Comparison of ENCODE assay signal across 2 cellular contexts in the genomic region with DNA sequence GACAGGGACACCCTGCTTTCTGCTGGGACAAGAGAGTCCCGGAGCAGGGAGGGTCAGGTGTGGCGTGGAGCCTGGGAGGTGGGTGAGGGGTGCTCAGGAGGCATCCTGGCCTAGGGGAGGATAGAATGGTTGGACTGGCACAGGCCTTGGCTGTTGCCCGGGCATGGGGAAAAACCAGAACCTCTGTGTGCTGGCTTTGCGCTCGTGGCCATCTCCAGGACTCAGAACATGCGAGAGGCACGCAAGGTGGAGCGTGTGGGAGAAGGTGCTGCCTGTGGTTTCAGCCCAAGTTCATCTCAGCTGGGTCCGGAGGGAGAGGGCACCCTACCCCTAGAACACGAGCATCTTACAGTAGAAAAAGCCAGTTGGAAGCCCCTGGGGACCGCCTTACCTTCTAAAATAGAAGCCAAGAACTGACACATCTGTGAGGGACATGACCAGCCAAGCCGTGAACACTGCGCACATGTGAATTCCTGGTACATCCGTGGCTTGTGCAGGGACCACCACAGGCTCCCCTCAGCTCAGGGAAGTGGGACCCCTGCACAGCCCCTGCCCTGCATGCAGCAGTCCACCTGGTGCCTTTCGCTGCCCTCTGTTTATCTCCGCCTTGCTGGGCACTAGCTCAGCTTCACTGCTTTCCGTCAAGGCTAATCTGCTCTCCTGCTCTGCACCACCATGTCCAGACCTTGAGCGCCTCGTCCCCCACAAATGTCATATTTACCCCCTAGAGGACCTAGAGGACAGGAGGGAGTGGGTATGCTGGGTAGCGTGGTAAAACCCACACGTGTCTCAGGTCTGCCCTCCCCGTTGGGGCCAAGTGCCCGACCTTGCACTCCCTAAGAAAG.
TF ChIP-seq lines count a peak whose summit lies in the region.

No MANE protein-coding gene starts in this region.

TF ChIP-seq in WTC11, 78 proteins besides CTCF, POLR2A, EP300 and RAD21 (continues in another document):
- no peak for TF ChIP-seq IRF2 (CRISPR knock-in tag; IDR thresholded peaks at IDR 0.05; ENCODE audit: borderline replicate concordance, low read depth)
- no peak for TF ChIP-seq FOXP1 (CRISPR knock-in tag; IDR thresholded peaks at IDR 0.05; ENCODE audit: borderline replicate concordance)
- no peak for TF ChIP-seq NR1H2 (CRISPR knock-in tag; IDR thresholded peaks at IDR 0.05)
- TF ChIP-seq, protein P1, sequence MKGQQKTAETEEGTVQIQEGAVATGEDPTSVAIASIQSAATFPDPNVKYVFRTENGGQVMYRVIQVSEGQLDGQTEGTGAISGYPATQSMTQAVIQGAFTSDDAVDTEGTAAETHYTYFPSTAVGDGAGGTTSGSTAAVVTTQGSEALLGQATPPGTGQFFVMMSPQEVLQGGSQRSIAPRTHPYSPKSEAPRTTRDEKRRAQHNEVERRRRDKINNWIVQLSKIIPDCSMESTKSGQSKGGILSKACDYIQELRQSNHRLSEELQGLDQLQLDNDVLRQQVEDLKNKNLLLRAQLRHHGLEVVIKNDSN (CRISPR knock-in tag; IDR thresholded peaks at IDR 0.05): no peak
- no peak for TF ChIP-seq ZNF263 (CRISPR knock-in tag; IDR thresholded peaks at IDR 0.05; ENCODE audit: low read depth)
- TF ChIP-seq, protein P2, sequence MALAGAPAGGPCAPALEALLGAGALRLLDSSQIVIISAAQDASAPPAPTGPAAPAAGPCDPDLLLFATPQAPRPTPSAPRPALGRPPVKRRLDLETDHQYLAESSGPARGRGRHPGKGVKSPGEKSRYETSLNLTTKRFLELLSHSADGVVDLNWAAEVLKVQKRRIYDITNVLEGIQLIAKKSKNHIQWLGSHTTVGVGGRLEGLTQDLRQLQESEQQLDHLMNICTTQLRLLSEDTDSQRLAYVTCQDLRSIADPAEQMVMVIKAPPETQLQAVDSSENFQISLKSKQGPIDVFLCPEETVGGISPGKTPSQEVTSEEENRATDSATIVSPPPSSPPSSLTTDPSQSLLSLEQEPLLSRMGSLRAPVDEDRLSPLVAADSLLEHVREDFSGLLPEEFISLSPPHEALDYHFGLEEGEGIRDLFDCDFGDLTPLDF (CRISPR knock-in tag; IDR thresholded peaks at IDR 0.05): no peak
- TF ChIP-seq, protein P3, sequence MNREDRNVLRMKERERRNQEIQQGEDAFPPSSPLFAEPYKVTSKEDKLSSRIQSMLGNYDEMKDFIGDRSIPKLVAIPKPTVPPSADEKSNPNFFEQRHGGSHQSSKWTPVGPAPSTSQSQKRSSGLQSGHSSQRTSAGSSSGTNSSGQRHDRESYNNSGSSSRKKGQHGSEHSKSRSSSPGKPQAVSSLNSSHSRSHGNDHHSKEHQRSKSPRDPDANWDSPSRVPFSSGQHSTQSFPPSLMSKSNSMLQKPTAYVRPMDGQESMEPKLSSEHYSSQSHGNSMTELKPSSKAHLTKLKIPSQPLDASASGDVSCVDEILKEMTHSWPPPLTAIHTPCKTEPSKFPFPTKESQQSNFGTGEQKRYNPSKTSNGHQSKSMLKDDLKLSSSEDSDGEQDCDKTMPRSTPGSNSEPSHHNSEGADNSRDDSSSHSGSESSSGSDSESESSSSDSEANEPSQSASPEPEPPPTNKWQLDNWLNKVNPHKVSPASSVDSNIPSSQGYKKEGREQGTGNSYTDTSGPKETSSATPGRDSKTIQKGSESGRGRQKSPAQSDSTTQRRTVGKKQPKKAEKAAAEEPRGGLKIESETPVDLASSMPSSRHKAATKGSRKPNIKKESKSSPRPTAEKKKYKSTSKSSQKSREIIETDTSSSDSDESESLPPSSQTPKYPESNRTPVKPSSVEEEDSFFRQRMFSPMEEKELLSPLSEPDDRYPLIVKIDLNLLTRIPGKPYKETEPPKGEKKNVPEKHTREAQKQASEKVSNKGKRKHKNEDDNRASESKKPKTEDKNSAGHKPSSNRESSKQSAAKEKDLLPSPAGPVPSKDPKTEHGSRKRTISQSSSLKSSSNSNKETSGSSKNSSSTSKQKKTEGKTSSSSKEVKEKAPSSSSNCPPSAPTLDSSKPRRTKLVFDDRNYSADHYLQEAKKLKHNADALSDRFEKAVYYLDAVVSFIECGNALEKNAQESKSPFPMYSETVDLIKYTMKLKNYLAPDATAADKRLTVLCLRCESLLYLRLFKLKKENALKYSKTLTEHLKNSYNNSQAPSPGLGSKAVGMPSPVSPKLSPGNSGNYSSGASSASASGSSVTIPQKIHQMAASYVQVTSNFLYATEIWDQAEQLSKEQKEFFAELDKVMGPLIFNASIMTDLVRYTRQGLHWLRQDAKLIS (CRISPR knock-in tag; IDR thresholded peaks at IDR 0.05; ENCODE audit: borderline replicate concordance): no peak
- no peak for TF ChIP-seq TCF7 (CRISPR knock-in tag; IDR thresholded peaks at IDR 0.05; ENCODE audit: low read depth)
- TF ChIP-seq TEAD1 (CRISPR knock-in tag; IDR thresholded peaks at IDR 0.05): no peak
- TF ChIP-seq, protein P4, sequence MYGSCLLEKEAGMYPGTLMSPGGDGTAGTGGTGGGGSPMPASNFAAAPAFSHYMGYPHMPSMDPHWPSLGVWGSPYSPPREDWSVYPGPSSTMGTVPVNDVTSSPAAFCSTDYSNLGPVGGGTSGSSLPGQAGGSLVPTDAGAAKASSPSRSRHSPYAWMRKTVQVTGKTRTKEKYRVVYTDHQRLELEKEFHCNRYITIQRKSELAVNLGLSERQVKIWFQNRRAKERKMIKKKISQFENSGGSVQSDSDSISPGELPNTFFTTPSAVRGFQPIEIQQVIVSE (CRISPR knock-in tag; IDR thresholded peaks at IDR 0.05; ENCODE audit: borderline replicate concordance): no peak
- no peak for TF ChIP-seq OVOL2 (CRISPR knock-in tag; IDR thresholded peaks at IDR 0.05; ENCODE audit: borderline replicate concordance)
- TF ChIP-seq NR2C2 (CRISPR knock-in tag; IDR thresholded peaks at IDR 0.05): no peak
- TF ChIP-seq NR3C1 (CRISPR knock-in tag; conservative IDR thresholded peaks at IDR 0.05; ENCODE audit: low read depth): no peak
- TF ChIP-seq, protein P5, sequence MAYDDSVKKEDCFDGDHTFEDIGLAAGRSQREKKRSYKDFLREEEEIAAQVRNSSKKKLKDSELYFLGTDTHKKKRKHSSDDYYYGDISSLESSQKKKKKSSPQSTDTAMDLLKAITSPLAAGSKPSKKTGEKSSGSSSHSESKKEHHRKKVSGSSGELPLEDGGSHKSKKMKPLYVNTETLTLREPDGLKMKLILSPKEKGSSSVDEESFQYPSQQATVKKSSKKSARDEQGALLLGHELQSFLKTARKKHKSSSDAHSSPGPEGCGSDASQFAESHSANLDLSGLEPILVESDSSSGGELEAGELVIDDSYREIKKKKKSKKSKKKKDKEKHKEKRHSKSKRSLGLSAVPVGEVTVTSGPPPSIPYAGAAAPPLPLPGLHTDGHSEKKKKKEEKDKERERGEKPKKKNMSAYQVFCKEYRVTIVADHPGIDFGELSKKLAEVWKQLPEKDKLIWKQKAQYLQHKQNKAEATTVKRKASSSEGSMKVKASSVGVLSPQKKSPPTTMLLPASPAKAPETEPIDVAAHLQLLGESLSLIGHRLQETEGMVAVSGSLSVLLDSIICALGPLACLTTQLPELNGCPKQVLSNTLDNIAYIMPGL (CRISPR knock-in tag; IDR thresholded peaks at IDR 0.05): no peak
- no peak for TF ChIP-seq MXD4 (CRISPR knock-in tag; IDR thresholded peaks at IDR 0.05; ENCODE audit: borderline replicate concordance)

TF ChIP-seq in HepG2, 621 proteins besides CTCF, POLR2A, EP300 and RAD21:
- TF ChIP-seq ZNF383 (CRISPR knock-in tag; IDR thresholded peaks at IDR 0.05; ENCODE audit: borderline replicate concordance) (no peak), RARG (CRISPR knock-in tag; IDR thresholded peaks at IDR 0.05; ENCODE audit: low read depth) (no peak), ZNF672 (CRISPR knock-in tag; IDR thresholded peaks at IDR 0.05) (no peak), GLI4 (CRISPR knock-in tag; IDR thresholded peaks at IDR 0.05; ENCODE audit: borderline replicate concordance) (no peak), ZNF883 (CRISPR knock-in tag; IDR thresholded peaks at IDR 0.05; ENCODE audit: not compliant biosample characterization) (no peak), ZNF737 (CRISPR knock-in tag; IDR thresholded peaks at IDR 0.05; ENCODE audit: borderline replicate concordance) (no peak), KLF11 (CRISPR knock-in tag; IDR thresholded peaks at IDR 0.05) (no peak), KDM5B (CRISPR knock-in tag; IDR thresholded peaks at IDR 0.05; ENCODE audit: borderline replicate concordance) (no peak), ZNF547 (CRISPR knock-in tag; IDR thresholded peaks at IDR 0.05) (no peak), SP1 (IDR thresholded peaks at IDR 0.05) (no peak), SP1 (CRISPR knock-in tag; IDR thresholded peaks at IDR 0.05) (no peak), ZFP62 (CRISPR knock-in tag; IDR thresholded peaks at IDR 0.05) (no peak), MLLT10 (CRISPR knock-in tag; IDR thresholded peaks at IDR 0.05) (no peak), IKZF1 (IDR thresholded peaks at IDR 0.05) (no peak), SMAD9 (CRISPR knock-in tag; IDR thresholded peaks at IDR 0.05) (no peak)
- TF ChIP-seq, protein P6, sequence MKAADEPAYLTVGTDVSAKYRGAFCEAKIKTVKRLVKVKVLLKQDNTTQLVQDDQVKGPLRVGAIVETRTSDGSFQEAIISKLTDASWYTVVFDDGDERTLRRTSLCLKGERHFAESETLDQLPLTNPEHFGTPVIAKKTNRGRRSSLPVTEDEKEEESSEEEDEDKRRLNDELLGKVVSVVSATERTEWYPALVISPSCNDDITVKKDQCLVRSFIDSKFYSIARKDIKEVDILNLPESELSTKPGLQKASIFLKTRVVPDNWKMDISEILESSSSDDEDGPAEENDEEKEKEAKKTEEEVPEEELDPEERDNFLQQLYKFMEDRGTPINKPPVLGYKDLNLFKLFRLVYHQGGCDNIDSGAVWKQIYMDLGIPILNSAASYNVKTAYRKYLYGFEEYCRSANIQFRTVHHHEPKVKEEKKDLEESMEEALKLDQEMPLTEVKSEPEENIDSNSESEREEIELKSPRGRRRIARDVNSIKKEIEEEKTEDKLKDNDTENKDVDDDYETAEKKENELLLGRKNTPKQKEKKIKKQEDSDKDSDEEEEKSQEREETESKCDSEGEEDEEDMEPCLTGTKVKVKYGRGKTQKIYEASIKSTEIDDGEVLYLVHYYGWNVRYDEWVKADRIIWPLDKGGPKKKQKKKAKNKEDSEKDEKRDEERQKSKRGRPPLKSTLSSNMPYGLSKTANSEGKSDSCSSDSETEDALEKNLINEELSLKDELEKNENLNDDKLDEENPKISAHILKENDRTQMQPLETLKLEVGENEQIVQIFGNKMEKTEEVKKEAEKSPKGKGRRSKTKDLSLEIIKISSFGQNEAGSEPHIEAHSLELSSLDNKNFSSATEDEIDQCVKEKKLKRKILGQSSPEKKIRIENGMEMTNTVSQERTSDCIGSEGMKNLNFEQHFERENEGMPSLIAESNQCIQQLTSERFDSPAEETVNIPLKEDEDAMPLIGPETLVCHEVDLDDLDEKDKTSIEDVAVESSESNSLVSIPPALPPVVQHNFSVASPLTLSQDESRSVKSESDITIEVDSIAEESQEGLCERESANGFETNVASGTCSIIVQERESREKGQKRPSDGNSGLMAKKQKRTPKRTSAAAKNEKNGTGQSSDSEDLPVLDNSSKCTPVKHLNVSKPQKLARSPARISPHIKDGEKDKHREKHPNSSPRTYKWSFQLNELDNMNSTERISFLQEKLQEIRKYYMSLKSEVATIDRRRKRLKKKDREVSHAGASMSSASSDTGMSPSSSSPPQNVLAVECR (CRISPR knock-in tag; IDR thresholded peaks at IDR 0.05; ENCODE audit: borderline replicate concordance): no peak
- TF ChIP-seq, protein P7, sequence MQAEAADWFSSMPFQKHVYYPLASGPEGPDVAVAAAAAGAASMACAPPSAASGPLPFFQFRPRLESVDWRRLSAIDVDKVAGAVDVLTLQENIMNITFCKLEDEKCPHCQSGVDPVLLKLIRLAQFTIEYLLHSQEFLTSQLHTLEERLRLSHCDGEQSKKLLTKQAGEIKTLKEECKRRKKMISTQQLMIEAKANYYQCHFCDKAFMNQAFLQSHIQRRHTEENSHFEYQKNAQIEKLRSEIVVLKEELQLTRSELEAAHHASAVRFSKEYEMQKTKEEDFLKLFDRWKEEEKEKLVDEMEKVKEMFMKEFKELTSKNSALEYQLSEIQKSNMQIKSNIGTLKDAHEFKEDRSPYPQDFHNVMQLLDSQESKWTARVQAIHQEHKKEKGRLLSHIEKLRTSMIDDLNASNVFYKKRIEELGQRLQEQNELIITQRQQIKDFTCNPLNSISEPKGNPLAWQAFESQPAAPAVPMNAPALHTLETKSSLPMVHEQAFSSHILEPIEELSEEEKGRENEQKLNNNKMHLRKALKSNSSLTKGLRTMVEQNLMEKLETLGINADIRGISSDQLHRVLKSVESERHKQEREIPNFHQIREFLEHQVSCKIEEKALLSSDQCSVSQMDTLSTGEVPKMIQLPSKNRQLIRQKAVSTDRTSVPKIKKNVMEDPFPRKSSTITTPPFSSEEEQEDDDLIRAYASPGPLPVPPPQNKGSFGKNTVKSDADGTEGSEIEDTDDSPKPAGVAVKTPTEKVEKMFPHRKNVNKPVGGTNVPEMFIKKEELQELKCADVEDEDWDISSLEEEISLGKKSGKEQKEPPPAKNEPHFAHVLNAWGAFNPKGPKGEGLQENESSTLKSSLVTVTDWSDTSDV (CRISPR knock-in tag; IDR thresholded peaks at IDR 0.05): no peak
- TF ChIP-seq, protein P8, sequence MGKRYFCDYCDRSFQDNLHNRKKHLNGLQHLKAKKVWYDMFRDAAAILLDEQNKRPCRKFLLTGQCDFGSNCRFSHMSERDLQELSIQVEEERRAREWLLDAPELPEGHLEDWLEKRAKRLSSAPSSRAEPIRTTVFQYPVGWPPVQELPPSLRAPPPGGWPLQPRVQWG (CRISPR knock-in tag; IDR thresholded peaks at IDR 0.05; ENCODE audit: borderline replicate concordance, low read depth): no peak
- TF ChIP-seq, protein P9, sequence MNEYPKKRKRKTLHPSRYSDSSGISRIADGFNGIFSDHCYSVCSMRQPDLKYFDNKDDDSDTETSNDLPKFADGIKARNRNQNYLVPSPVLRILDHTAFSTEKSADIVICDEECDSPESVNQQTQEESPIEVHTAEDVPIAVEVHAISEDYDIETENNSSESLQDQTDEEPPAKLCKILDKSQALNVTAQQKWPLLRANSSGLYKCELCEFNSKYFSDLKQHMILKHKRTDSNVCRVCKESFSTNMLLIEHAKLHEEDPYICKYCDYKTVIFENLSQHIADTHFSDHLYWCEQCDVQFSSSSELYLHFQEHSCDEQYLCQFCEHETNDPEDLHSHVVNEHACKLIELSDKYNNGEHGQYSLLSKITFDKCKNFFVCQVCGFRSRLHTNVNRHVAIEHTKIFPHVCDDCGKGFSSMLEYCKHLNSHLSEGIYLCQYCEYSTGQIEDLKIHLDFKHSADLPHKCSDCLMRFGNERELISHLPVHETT (CRISPR knock-in tag; conservative IDR thresholded peaks at IDR 0.05): no peak
- TF ChIP-seq, protein P10, sequence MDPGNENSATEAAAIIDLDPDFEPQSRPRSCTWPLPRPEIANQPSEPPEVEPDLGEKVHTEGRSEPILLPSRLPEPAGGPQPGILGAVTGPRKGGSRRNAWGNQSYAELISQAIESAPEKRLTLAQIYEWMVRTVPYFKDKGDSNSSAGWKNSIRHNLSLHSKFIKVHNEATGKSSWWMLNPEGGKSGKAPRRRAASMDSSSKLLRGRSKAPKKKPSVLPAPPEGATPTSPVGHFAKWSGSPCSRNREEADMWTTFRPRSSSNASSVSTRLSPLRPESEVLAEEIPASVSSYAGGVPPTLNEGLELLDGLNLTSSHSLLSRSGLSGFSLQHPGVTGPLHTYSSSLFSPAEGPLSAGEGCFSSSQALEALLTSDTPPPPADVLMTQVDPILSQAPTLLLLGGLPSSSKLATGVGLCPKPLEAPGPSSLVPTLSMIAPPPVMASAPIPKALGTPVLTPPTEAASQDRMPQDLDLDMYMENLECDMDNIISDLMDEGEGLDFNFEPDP (CRISPR knock-in tag; conservative IDR thresholded peaks at IDR 0.05): no peak
